In the genomic region with DNA sequence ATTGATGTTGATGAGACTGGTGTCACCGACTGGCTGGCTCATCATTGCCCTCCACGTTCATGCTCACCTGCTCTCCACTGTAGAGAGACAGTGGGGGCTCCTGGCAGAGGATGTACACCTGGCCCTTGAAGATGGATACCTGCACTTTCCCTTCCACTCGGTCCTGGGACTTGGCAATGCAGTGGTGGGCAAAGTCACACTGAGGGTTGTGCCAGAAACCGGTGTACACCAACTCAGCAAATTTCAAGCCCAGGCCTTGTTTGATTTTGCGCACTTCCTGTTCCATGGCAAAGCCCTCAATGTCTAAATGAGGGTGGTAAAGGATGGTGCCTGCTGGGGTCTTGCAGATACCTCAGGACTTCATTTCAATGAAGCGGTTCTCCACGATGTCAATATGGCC, we compare ENCODE assay signal across 1 cellular context.
TF ChIP-seq lines count a peak whose summit lies in the region.

No MANE protein-coding gene starts in this region.

TF ChIP-seq in HepG2, 621 proteins besides CTCF, POLR2A, EP300 and RAD21:
- TF ChIP-seq, protein P1, sequence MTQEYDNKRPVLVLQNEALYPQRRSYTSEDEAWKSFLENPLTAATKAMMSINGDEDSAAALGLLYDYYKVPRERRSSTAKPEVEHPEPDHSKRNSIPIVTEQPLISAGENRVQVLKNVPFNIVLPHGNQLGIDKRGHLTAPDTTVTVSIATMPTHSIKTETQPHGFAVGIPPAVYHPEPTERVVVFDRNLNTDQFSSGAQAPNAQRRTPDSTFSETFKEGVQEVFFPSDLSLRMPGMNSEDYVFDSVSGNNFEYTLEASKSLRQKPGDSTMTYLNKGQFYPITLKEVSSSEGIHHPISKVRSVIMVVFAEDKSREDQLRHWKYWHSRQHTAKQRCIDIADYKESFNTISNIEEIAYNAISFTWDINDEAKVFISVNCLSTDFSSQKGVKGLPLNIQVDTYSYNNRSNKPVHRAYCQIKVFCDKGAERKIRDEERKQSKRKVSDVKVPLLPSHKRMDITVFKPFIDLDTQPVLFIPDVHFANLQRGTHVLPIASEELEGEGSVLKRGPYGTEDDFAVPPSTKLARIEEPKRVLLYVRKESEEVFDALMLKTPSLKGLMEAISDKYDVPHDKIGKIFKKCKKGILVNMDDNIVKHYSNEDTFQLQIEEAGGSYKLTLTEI (CRISPR knock-in tag; conservative IDR thresholded peaks at IDR 0.05): no peak
- TF ChIP-seq PHF5A (CRISPR knock-in tag; IDR thresholded peaks at IDR 0.05; ENCODE audit: low read depth, unreplicated experiment) (no peak), SIN3A (IDR thresholded peaks at IDR 0.05; ENCODE audit: borderline replicate concordance, low read depth, low read length) (no peak), ZNF17 (CRISPR knock-in tag; IDR thresholded peaks at IDR 0.05) (no peak), SOX13 (IDR thresholded peaks at IDR 0.05) (no peak), SOX13 (CRISPR knock-in tag; conservative IDR thresholded peaks at IDR 0.05 in 1 of 2, IDR thresholded peaks at IDR 0.05 in 1 of 2) (no peak)
